Comparison of ENCODE assay signal across 13 cellular contexts in the genomic region with DNA sequence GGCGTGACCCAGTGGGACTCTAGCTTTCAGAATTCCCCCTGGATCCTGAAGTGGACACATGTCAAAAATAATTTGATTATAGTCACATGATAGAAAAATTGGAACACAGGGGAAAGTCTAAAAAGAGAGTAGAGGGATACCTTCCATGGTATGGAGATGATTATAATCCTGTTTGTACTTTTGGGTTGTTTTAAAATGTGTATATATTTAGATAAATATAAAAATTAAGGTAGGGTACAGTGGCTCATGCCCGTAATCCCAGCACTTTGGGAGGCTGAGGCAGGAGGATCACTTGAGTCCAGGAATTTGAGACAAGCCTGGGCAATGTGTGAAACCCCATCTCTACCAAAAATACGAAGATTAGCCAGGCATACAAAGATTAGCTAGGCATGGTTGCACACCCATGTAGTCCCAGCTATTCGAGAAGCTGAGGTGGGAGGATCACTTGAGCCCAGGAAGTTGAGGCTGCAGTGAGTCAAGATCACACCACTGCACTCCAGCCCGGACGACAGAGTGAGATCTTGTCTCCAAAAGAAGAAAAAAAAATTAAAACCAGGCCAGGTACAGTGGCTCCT. TPM values are rescaled to one million over a fixed set of nuclear protein-coding genes. Genes with fewer than 3 reads are reported as not detected.
A peak's percentile ranks its signal among the peaks of the same experiment; 100 is the strongest.
DNase-seq lines count a peak whose midpoint lies in the region; ATAC-seq, FAIRE-seq and TF ChIP-seq lines count a peak whose summit lies in the region.
"Had no signal": no experiment of that assay in that cellular context is flagged by ENCODE, and none has a peak within 500 bp of the region (broad histone marks: within the 10 kb centered on the region; RNA-seq: fewer than 3 reads in every experiment).

No MANE protein-coding gene starts in this region.

- peaks cover 5% of the 10 kb centered on the region for H3K4me1 ChIP-seq in effector memory CD4-positive, alpha-beta T cell (ENCODE audit: control insufficient read depth, insufficient read depth, low read length, poor library complexity, severe bottlenecking)
- H3K4me1 ChIP-seq in smooth muscle cell (ENCODE audit: low read depth): no peaks in the 10 kb centered on the region
- H3K4me1 ChIP-seq: SJCRH30 had no signal

- DNase-seq in GM18507 (ENCODE audit: extremely low spot score, insufficient read length, low read depth): no peak
- peak; percentile 69 for DNase-seq in RCC 7860 (ENCODE audit: low spot score)
- peak; percentile 76 for DNase-seq in left kidney (ENCODE audit: low read depth, low spot score)
- DNase-seq in effector memory CD4-positive, alpha-beta T cell: no peak
- DNase-seq in iPS-NIHi11 (ENCODE audit: low spot score): no peak
- no peak for DNase-seq in smooth muscle cell (lab: John Stamatoyannopoulos, UW; ENCODE audit: unreplicated experiment)
- DNase-seq: activated CD8-positive, alpha-beta memory T cell treated with anti-CD3 and anti-CD28 coated beads, Interleukin-2, amount 50 U/mL, for 48 hours; NCI-H2081; SJCRH30 had no signal

- FAIRE-seq in GM18507 (lab: Jason Lieb, UNC) (peak; percentile 99), RCC 7860 (lab: Jason Lieb, UNC) (peak; percentile 91)

- no peak overlapping the region for H3K9ac ChIP-seq in smooth muscle cell (ENCODE audit: low read depth)

- no peaks in the 10 kb centered on the region for H3K9me3 ChIP-seq in effector memory CD4-positive, alpha-beta T cell (ENCODE audit: control insufficient read depth, low read length)
- no peaks in the 10 kb centered on the region for H3K9me3 ChIP-seq in smooth muscle cell (replicated peaks; ENCODE audit: low read depth)
- H3K9me3 ChIP-seq: gastroesophageal sphincter, SJCRH30 had no signal

- no peak overlapping the region for H3K4me2 ChIP-seq in smooth muscle cell

- H2AFZ ChIP-seq in smooth muscle cell (ENCODE audit: low read depth): no peak overlapping the region

- H3K27ac ChIP-seq in effector memory CD4-positive, alpha-beta T cell (ENCODE audit: insufficient read depth, low read length, poor library complexity, severe bottlenecking): no peak overlapping the region
- no peak overlapping the region for H3K27ac ChIP-seq in smooth muscle cell (ENCODE audit: low read depth)
- H3K27ac ChIP-seq: cardiac muscle cell, gastroesophageal sphincter, SJCRH30 had no signal

- no peaks in the 10 kb centered on the region for H3K79me2 ChIP-seq in smooth muscle cell (ENCODE audit: low read depth)

- H3F3A ChIP-seq in smooth muscle cell (ENCODE audit: low read depth): no peaks in the 10 kb centered on the region

- H3K27me3 ChIP-seq in effector memory CD4-positive, alpha-beta T cell (replicated peaks; ENCODE audit: control insufficient read depth, insufficient read depth, low read length, poor library complexity, severe bottlenecking): peaks cover 10% of the 10 kb centered on the region
- H3K27me3 ChIP-seq in smooth muscle cell (ENCODE audit: low read depth): no peaks in the 10 kb centered on the region
- H3K27me3 ChIP-seq: gastroesophageal sphincter, SJCRH30 had no signal

- TF ChIP-seq CTCF in smooth muscle cell (IDR thresholded peaks at IDR 0.05; ENCODE audit: borderline replicate concordance, insufficient read depth, poor library complexity, severe bottlenecking): no peak

- ATAC-seq in HG02759 (IDR thresholded peaks at IDR 0.05; ENCODE audit: unreplicated experiment): peak; percentile 57
- ATAC-seq: gastroesophageal sphincter had no signal

- no peak overlapping the region for H3K4me3 ChIP-seq in effector memory CD4-positive, alpha-beta T cell (ENCODE audit: insufficient read depth, low read depth, low read length, poor library complexity, severe bottlenecking)
- no peak overlapping the region for H3K4me3 ChIP-seq in smooth muscle cell
- H3K4me3 ChIP-seq: cardiac muscle cell, gastroesophageal sphincter, SJCRH30 had no signal

- WGBS in smooth muscle cell (ENCODE audit: low lambda C conversion rate): 63% methylated on average over 6 of the region's 6 CpGs

- H3K36me3 ChIP-seq in effector memory CD4-positive, alpha-beta T cell (ENCODE audit: control insufficient read depth, insufficient read depth, low read length): no peaks in the 10 kb centered on the region
- no peaks in the 10 kb centered on the region for H3K36me3 ChIP-seq in smooth muscle cell (ENCODE audit: low read depth)
- H3K36me3 ChIP-seq: cardiac muscle cell, SJCRH30 had no signal

- H4K20me1 ChIP-seq in smooth muscle cell (ENCODE audit: low read depth): no peaks in the 10 kb centered on the region

RNA-seq across cellular contexts. Expression of a gene that starts 11.1 kb away (rescaled TPM):
- 1.5 and 4.3 TPM in 2 replicates for total RNA-seq in smooth muscle cell
- polyA plus RNA-seq in smooth muscle cell: 3.3 and 4.3 TPM in 2 replicates
- total RNA-seq: G401, SJCRH30 had no signal

Comparison
In these comparisons a context has a peak if more than half of its experiments do, and no peak if none do; other contexts are left out.
1. DNase-seq: peak in RCC 7860 (single experiment) and left kidney (single experiment); none in GM18507 (single experiment), effector memory CD4-positive, alpha-beta T cell (0 of 3), iPS-NIHi11 (single experiment) and smooth muscle cell (single experiment).